In genomic region chr12:69553626-69554248, GRCh38 we compare ENCODE assay signal across 10 cellular contexts. TPM values are rescaled to one million over a fixed set of nuclear protein-coding genes. Genes with fewer than 3 reads are reported as not detected.
DNase-seq lines count a peak whose midpoint lies in the region; ATAC-seq and TF ChIP-seq lines count a peak whose summit lies in the region.
"Had no signal": no experiment of that assay in that cellular context is flagged by ENCODE, and none has a peak within 500 bp of the region (broad histone marks: within the 10 kb centered on the region; RNA-seq: fewer than 3 reads in every experiment).

No MANE protein-coding gene starts in this region.

- CTCF ChIA-PET in activated CD4-positive, alpha-beta T cell treated with anti-CD3 and anti-CD28 coated beads for 36 hours (lab: Charles Lee), result interaction anchor here (0.7 to 1.6 kb wide), 2 partner anchors 11 to 452 kb away, joined by 3 to 5 read pairs; no protein-coding TSS in a partner anchor

- peaks cover 4% of the 10 kb centered on the region for H3K36me3 Mint-ChIP-seq in activated CD4-positive, alpha-beta T cell treated with anti-CD3 and anti-CD28 coated beads for 36 hours (ENCODE audit: low read depth)
- H3K36me3 Mint-ChIP-seq in activated T-helper 17 cell treated with anti-CD3 and anti-CD28 coated beads, Interleukin-2, amount 50 U/mL, for 72 hours (ENCODE audit: low read depth), result no peaks in the 10 kb centered on the region

- H3K4me3 ChIP-seq in astrocyte of the spinal cord (ENCODE audit: low read depth, low read length), result no peak overlapping the region

- intact Hi-C loops in activated CD4-positive, alpha-beta T cell treated with anti-CD3 and anti-CD28 coated beads for 36 hours (cut with DNase I, micrococcal nuclease), result no loop called here

- no peak overlapping the region for H3K4me3 Mint-ChIP-seq in activated CD4-positive, alpha-beta T cell treated with anti-CD3 and anti-CD28 coated beads for 36 hours
- H3K4me3 Mint-ChIP-seq in activated T-helper 17 cell treated with anti-CD3 and anti-CD28 coated beads, Interleukin-2, amount 50 U/mL, for 72 hours, result no peak overlapping the region
- H3K4me3 Mint-ChIP-seq: T-helper 2 cell treated with Interferon-gamma antibody and Interleukin-4, amounts not matched to agents 5 μg/mL and 100 μg/mL, for 36 hours had no signal

- POLR2A ChIA-PET in activated CD4-positive, alpha-beta T cell treated with anti-CD3 and anti-CD28 coated beads for 36 hours (lab: Charles Lee), result interaction anchor here (0.6 kb wide), 1 partner anchor 95 kb away, joined by 3 read pairs; no protein-coding TSS in a partner anchor

- H3K27me3 Mint-ChIP-seq in activated CD4-positive, alpha-beta T cell treated with anti-CD3 and anti-CD28 coated beads for 36 hours, result no peaks in the 10 kb centered on the region
- no peaks in the 10 kb centered on the region for H3K27me3 Mint-ChIP-seq in activated T-helper 17 cell treated with anti-CD3 and anti-CD28 coated beads, Interleukin-2, amount 50 U/mL, for 72 hours

- no peak overlapping the region for H3K27ac Mint-ChIP-seq in activated CD4-positive, alpha-beta T cell treated with anti-CD3 and anti-CD28 coated beads for 36 hours
- no peak overlapping the region for H3K27ac Mint-ChIP-seq in activated T-helper 17 cell treated with anti-CD3 and anti-CD28 coated beads, Interleukin-2, amount 50 U/mL, for 72 hours
- H3K27ac Mint-ChIP-seq: T-helper 2 cell treated with Interferon-gamma antibody and Interleukin-4, amounts not matched to agents 5 μg/mL and 100 μg/mL, for 36 hours had no signal

- H3K9me3 Mint-ChIP-seq in activated CD4-positive, alpha-beta T cell treated with anti-CD3 and anti-CD28 coated beads for 36 hours (ENCODE audit: low read depth), result no peaks in the 10 kb centered on the region
- H3K9me3 Mint-ChIP-seq in activated T-helper 17 cell treated with anti-CD3 and anti-CD28 coated beads, Interleukin-2, amount 50 U/mL, for 72 hours, result no peaks in the 10 kb centered on the region
- H3K9me3 Mint-ChIP-seq: T-helper 2 cell treated with Interferon-gamma antibody and Interleukin-4, amounts not matched to agents 5 μg/mL and 100 μg/mL, for 36 hours had no signal

- DNase-seq in DMS153 (lab: John Stamatoyannopoulos, UW) (peak; percentile 32), NCI-H2029 (lab: John Stamatoyannopoulos, UW) (peak; percentile 8), astrocyte of the spinal cord (ENCODE audit: low read depth, low spot score) (peak; percentile 75), left lobe of liver (ENCODE audit: low spot score) (no peak), NCI-H1930 (lab: John Stamatoyannopoulos, UW) (no peak), GOT3 (lab: John Stamatoyannopoulos, UW) (no peak)
- DNase-seq in activated CD4-positive, alpha-beta T cell treated with anti-CD3 and anti-CD28 coated beads for 36 hours, result no peak

- peak; percentile 67 for ATAC-seq in left lobe of liver
- no peak for ATAC-seq in activated CD4-positive, alpha-beta T cell treated with anti-CD3 and anti-CD28 coated beads for 36 hours
- no peak for ATAC-seq in activated T-helper 17 cell treated with anti-CD3 and anti-CD28 coated beads, Interleukin-2, amount 50 U/mL, for 72 hours (replicated peaks)

- in situ Hi-C loops in astrocyte of the spinal cord (cut with HindIII; ENCODE audit: low sequenced_read_pairs), result no loop called here

- no peak for TF ChIP-seq CTCF in astrocyte of the spinal cord (IDR thresholded peaks at IDR 0.05; ENCODE audit: low read depth, low read length)

- H3K4me1 Mint-ChIP-seq in activated CD4-positive, alpha-beta T cell treated with anti-CD3 and anti-CD28 coated beads for 36 hours, result peaks cover 5% of the 10 kb centered on the region
- H3K4me1 Mint-ChIP-seq in activated T-helper 17 cell treated with anti-CD3 and anti-CD28 coated beads, Interleukin-2, amount 50 U/mL, for 72 hours, result no peaks in the 10 kb centered on the region

RNA-seq across cellular contexts. Expression of gene CCT2, which starts 31.5 kb away (rescaled TPM):
- 33.4 TPM for total RNA-seq in left lobe of liver
- total RNA-seq in activated CD4-positive, alpha-beta T cell treated with anti-CD3 and anti-CD28 coated beads for 36 hours, result 100 to 1,000 TPM; 293 to 360 TPM
- total RNA-seq in activated T-helper 17 cell treated with anti-CD3 and anti-CD28 coated beads, Interleukin-2, amount 50 U/mL, for 72 hours, result 100 to 1,000 TPM; 178 to 384 TPM

RNA-seq across cellular contexts. Expression of gene LRRC10, which starts 57.0 kb away (rescaled TPM):
- total RNA-seq in left lobe of liver, result not detected
- not detected for total RNA-seq in activated CD4-positive, alpha-beta T cell treated with anti-CD3 and anti-CD28 coated beads for 36 hours
- total RNA-seq in activated T-helper 17 cell treated with anti-CD3 and anti-CD28 coated beads, Interleukin-2, amount 50 U/mL, for 72 hours, result not detected
- total RNA-seq: omental fat pad had no signal

Comparison
In these comparisons a context has a peak if more than half of its experiments do, and no peak if none do; other contexts are left out.
1. DNase-seq: peak in DMS153 (single experiment), NCI-H2029 (single experiment) and astrocyte of the spinal cord (single experiment); none in left lobe of liver (single experiment), activated CD4-positive, alpha-beta T cell treated with anti-CD3 and anti-CD28 coated beads for 36 hours (single experiment), NCI-H1930 (0 of 2) and GOT3 (single experiment).